Comparison of ENCODE assay signal across 9 cellular contexts in the genomic region with DNA sequence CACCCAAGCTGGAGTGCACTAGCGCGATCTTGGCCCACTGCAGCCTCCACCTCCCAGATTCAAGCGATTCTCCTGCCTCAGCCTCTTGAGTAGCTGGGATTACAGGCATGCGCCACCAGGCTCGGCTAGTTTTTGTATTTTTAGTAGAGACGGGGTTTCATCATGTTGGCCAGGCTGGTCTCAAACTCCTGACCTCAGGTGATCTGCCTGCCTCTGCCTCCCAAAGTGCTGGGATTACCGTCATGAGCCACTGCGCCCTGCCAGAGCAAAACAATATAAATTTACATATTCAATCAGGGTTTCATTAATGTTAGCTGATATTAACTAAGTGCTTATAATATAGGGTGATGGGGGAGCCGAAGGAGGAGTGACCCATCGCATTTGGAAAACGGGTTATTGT. TPM values are rescaled to one million over a fixed set of nuclear protein-coding genes. Genes with fewer than 3 reads are reported as not detected.
DNase-seq lines count a peak whose midpoint lies in the region; ATAC-seq and TF ChIP-seq lines count a peak whose summit lies in the region.
"Not testable (repeated sequence)": the region's sequence is repeated elsewhere in the genome, so short reads cannot be mapped to it uniquely, and the experiment has no call there.
"Had no signal": no experiment of that assay in that cellular context is flagged by ENCODE, and none has a peak within 500 bp of the region (broad histone marks: within the 10 kb centered on the region; RNA-seq: fewer than 3 reads in every experiment).

No MANE protein-coding gene starts in this region.

- DNase-seq in Caco-2; RWPE1 (ENCODE audit: low spot score); esophagus muscularis mucosa (ENCODE audit: extremely low spot score); gastrocnemius medialis; upper lobe of right lung: not testable (repeated sequence)

- H3K27ac ChIP-seq in RWPE1 (peak overlapping the region; percentile 99), esophagus muscularis mucosa (replicated peaks in 1 of 4) (peak overlapping the region; percentile 75 to 83 (median 78)), iPS-18a (ENCODE audit: low read length) (peak overlapping the region; percentile 78), mucosa of rectum (ENCODE audit: low read depth in 2 of 2, low read length in 2 of 2) (peak overlapping the region; percentile 38 to 42), gastrocnemius medialis (peak overlapping the region; percentile 69 to 80 (median 71)), upper lobe of right lung (peak overlapping the region; percentile 75)

- not testable (repeated sequence) for TF ChIP-seq POLR2A in esophagus muscularis mucosa (IDR thresholded peaks at IDR 0.05; ENCODE audit: low read depth); gastrocnemius medialis (IDR thresholded peaks at IDR 0.05)

- H3K27ac Mint-ChIP-seq in Caco-2 (ENCODE audit: unreplicated experiment): peak overlapping the region; percentile 97
- H3K27ac Mint-ChIP-seq in brain: peak overlapping the region in 3 of 5 experiments; percentile 82 to 97 (median 94)

- TF ChIP-seq EP300 in esophagus muscularis mucosa (IDR thresholded peaks at IDR 0.05): not testable (repeated sequence)

- H3K9me3 ChIP-seq in Caco-2; esophagus muscularis mucosa; iPS-18a (ENCODE audit: control insufficient read depth, low read depth, low read length); mucosa of rectum (ENCODE audit: control insufficient read depth in 2 of 2, low read length in 2 of 2); gastrocnemius medialis; upper lobe of right lung: not testable (repeated sequence)

- in situ Hi-C loops in gastrocnemius medialis (cut with MboI; ENCODE audit: low sequenced_read_pairs in 4 of 4): not testable (repeated sequence)

- not testable (repeated sequence) for H3K27me3 ChIP-seq in Caco-2 (replicated peaks; ENCODE audit: control insufficient read depth, insufficient read depth, low read length); esophagus muscularis mucosa; iPS-18a (ENCODE audit: control insufficient read depth, insufficient read depth, low read length); mucosa of rectum (ENCODE audit: control insufficient read depth in 2 of 2, insufficient read depth in 2 of 2, low read length in 2 of 2); upper lobe of right lung
- H3K27me3 ChIP-seq in gastrocnemius medialis: peaks cover 4 to 12% (median 9%) of the 10 kb centered on the region in 3 donors

- H3K36me3 ChIP-seq in Caco-2 (ENCODE audit: control insufficient read depth, insufficient read depth, low read length); esophagus muscularis mucosa; iPS-18a (ENCODE audit: control insufficient read depth, low read depth, low read length); mucosa of rectum (ENCODE audit: control insufficient read depth in 2 of 2, insufficient read depth in 2 of 2, low read length in 2 of 2); gastrocnemius medialis; upper lobe of right lung: not testable (repeated sequence)

- H3K4me1 Mint-ChIP-seq in Caco-2 (ENCODE audit: low read depth, unreplicated experiment) (peaks cover 22% of the 10 kb centered on the region), brain (peaks cover 68% of the 10 kb centered on the region)

- intact Hi-C loops in Caco-2 (cut with micrococcal nuclease; ENCODE audit: unreplicated experiment); esophagus muscularis mucosa (cut with DNase I); gastrocnemius medialis (cut with DNase I; ENCODE audit: low total_unique reads); upper lobe of right lung (cut with DNase I): not testable (repeated sequence)

- 92% methylated on average over 11 of the region's 11 CpGs for WGBS in esophagus muscularis mucosa

- not testable (repeated sequence) for ATAC-seq in gastrocnemius medialis, upper lobe of right lung

- not testable (repeated sequence) for H3K4me3 ChIP-seq in Caco-2 (ENCODE audit: low read depth, low read length); esophagus muscularis mucosa; iPS-18a (ENCODE audit: low read length); mucosa of rectum (ENCODE audit: low read length in 2 of 2); gastrocnemius medialis; upper lobe of right lung

- peaks cover 33% of the 10 kb centered on the region for H3K4me1 ChIP-seq in Caco-2
- H3K4me1 ChIP-seq in esophagus muscularis mucosa: peaks cover 31 to 41% (median 36%) of the 10 kb centered on the region in 4 donors
- H3K4me1 ChIP-seq in iPS-18a (ENCODE audit: control insufficient read depth, low read depth, low read length): peaks cover 49% of the 10 kb centered on the region
- H3K4me1 ChIP-seq in mucosa of rectum (ENCODE audit: control insufficient read depth in 2 of 2, insufficient read depth in 2 of 2, low read length in 2 of 2): peaks cover 10 to 19% of the 10 kb centered on the region in 2 donors
- peaks cover 19 to 21% of the 10 kb centered on the region in 2 donors for H3K4me1 ChIP-seq in gastrocnemius medialis
- H3K4me1 ChIP-seq in upper lobe of right lung: peaks cover 30% of the 10 kb centered on the region

- CTCF ChIA-PET in Caco-2 (lab: Charles Lee): not testable (repeated sequence)
- CTCF ChIA-PET in RWPE1 (lab: Yijun Ruan, JAX): interaction anchor here (0.7 kb wide), 1 partner anchor 75 kb away, joined by 3 read pairs; no protein-coding TSS in a partner anchor

- not testable (repeated sequence) for H3K9me3 Mint-ChIP-seq in Caco-2 (ENCODE audit: unreplicated experiment); brain

- H3K27me3 Mint-ChIP-seq in Caco-2 (ENCODE audit: insufficient read depth, unreplicated experiment); brain: not testable (repeated sequence)

- peak overlapping the region; percentile 46 for H3K9ac ChIP-seq in iPS-18a (ENCODE audit: low read length)
- H3K9ac ChIP-seq in mucosa of rectum (ENCODE audit: low read depth in 1 of 2, low read length in 2 of 2): not testable (repeated sequence)

- H3K36me3 Mint-ChIP-seq in Caco-2 (ENCODE audit: insufficient read depth, unreplicated experiment); brain: not testable (repeated sequence)

- POLR2A ChIA-PET in Caco-2 (lab: Charles Lee): not testable (repeated sequence)
- POLR2A ChIA-PET in RWPE1 (lab: Yijun Ruan, JAX; ENCODE audit: low non-redundant PET): interaction anchor here (0.6 to 0.7 kb wide), 2 partner anchors 37 to 38 kb away, joined by 5 to 9 read pairs; a partner anchor contains a TSS

- not testable (repeated sequence) for H3K4me3 Mint-ChIP-seq in Caco-2 (ENCODE audit: unreplicated experiment); brain

- not testable (repeated sequence) for TF ChIP-seq CTCF in Caco-2 (IDR thresholded peaks at IDR 0.05; ENCODE audit: insufficient read depth in 1 of 2, low read depth in 1 of 2, low read length in 1 of 2, severe bottlenecking in 1 of 2, unreplicated experiment in 1 of 2); RWPE1 (conservative IDR thresholded peaks at IDR 0.05; ENCODE audit: low read depth); brain (conservative IDR thresholded peaks at IDR 0.05); esophagus muscularis mucosa (IDR thresholded peaks at IDR 0.05); gastrocnemius medialis (IDR thresholded peaks at IDR 0.05 in 4 of 5, conservative IDR thresholded peaks at IDR 0.05 in 1 of 5); upper lobe of right lung (IDR thresholded peaks at IDR 0.05)

- not testable (repeated sequence) for BruUV-seq in Caco-2 (replicated peaks; lab: Mats Ljungman, UMichigan)

RNA-seq across cellular contexts. Expression of a gene that starts 37.4 kb away (rescaled TPM):
- total RNA-seq in Caco-2 (2022): 7.7 and 8.3 TPM in 2 replicates
- polyA plus RNA-seq in brain (ENCODE audit: insufficient read depth, low read depth, low replicate concordance): 5.3 TPM
- 10 to 100 TPM; 15.4 to 29.0 (median 24.5) TPM for total RNA-seq in esophagus muscularis mucosa
- total RNA-seq in gastrocnemius medialis: 1 to 10 TPM; 4.3 to 6.9 (median 5.9) TPM
- 89.8 TPM for total RNA-seq in upper lobe of right lung
- total RNA-seq: CD4-positive, alpha-beta memory T cell had no signal
- polyA plus RNA-seq: CD4-positive, alpha-beta memory T cell had no signal

Comparison
In these comparisons a context has a peak if more than half of its experiments do, and no peak if none do; other contexts are left out.
1. H3K27ac ChIP-seq: peak in every context shown above with its lines; median percentile 99 in RWPE1; 78 in esophagus muscularis mucosa; 78 in iPS-18a; 75 in upper lobe of right lung; 71 in gastrocnemius medialis; 40 in mucosa of rectum.